In genomic region chr9:96949346-96949745, GRCh38 we compare ENCODE assay signal across 18 cellular contexts. TPM values are rescaled to one million over a fixed set of nuclear protein-coding genes. Genes with fewer than 3 reads are reported as not detected.
"Had no signal": no experiment of that assay in that cellular context is flagged by ENCODE, and none has a peak within 500 bp of the region (broad histone marks: within the 10 kb centered on the region; RNA-seq: fewer than 3 reads in every experiment).

No MANE protein-coding gene starts in this region.

RNA-seq across cellular contexts. Expression of gene NUTM2G, which starts 20.7 kb away (rescaled TPM):
- total RNA-seq: naive thymus-derived CD8-positive, alpha-beta T cell; natural killer cell treated with Interleukin-12 subunit alpha and Interleukin-12 subunit beta and Interleukin-15 and Interleukin-18, amount 100 ng/mL, for 72 hours; neural crest cell; omental fat pad; osteocyte; pancreas; posterior vena cava; prostate gland; pulmonary artery endothelial cell; right atrium auricular region; sciatic nerve; smooth muscle cell; spleen; suprapubic skin; transverse colon; upper lobe of left lung; urinary bladder; uterus had no signal
- polyA plus RNA-seq: pancreas, spleen, urinary bladder had no signal
